Comparison of ENCODE assay signal across 8 cellular contexts in the genomic region with DNA sequence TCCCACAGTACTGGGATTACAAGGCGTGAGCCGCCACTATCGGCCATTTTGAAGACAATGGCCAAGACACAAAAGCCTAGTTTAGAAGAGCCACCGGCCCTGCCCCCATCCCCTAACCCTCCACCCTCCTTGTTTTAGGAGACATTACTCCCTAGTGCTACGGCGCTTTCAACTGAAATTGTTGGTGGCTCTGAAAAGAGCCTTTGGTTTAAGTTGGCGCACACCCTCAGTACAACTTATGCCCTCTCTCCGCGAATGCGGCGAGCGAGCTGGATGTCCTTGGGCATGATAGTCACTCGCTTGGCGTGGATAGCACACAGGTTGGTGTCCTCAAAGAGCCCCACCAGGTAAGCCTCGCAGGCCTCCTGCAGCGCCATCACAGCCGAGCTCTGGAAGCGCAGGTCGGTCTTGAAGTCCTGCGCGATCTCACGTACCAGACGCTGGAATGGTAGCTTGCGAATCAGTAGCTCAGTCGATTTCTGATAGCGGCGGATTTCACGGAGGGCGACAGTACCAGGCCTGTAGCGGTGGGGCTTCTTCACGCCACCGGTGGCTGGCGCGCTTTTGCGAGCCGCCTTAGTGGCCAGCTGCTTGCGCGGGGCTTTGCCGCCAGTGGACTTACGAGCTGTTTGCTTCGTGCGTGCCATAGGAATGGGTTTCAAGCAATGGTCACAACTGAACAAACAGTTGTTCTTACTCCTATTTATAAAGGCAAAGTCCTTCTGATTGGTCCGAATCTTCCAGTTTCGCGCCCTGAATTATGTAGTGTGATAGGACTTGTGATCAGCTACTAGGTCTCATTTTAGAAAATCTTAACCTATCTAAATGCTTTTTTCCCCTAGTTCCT.
DNase-seq lines count a peak whose midpoint lies in the region; ATAC-seq and TF ChIP-seq lines count a peak whose summit lies in the region.

No MANE protein-coding gene starts in this region.

- no peak overlapping the region; the same call in 1 of the 2 replicates for H2AFZ ChIP-seq in Loucy (ENCODE audit: low read length)

- no peaks in the 10 kb centered on the region for H3K9me3 Mint-ChIP-seq in activated naive CD4-positive, alpha-beta T cell treated with anti-CD3 and anti-CD28 coated beads, Interleukin-2, amount 50 U/mL, for 24 hours

- WGBS in heart right ventricle, 2 donors: 0 to 1% methylated on average over 45 of the region's 45 CpGs

- no peaks in the 10 kb centered on the region for H3K9me3 ChIP-seq in Loucy (ENCODE audit: insufficient read depth, low read depth, low read length)
- H3K9me3 ChIP-seq in SK-N-MC (ENCODE audit: low read depth, low read length): no peaks in the 10 kb centered on the region
- H3K9me3 ChIP-seq in heart right ventricle: no peaks in the 10 kb centered on the region

- H3K9ac ChIP-seq in Loucy (ENCODE audit: low read depth, low read length, poor library complexity, severe bottlenecking): peak overlapping the region; percentile 99
- H3K9ac ChIP-seq in SK-N-MC (ENCODE audit: insufficient read length): peak overlapping the region; percentile 76

- peak overlapping the region; percentile 87 for H3K27ac ChIP-seq in SK-N-MC
- H3K27ac ChIP-seq in heart right ventricle: peak overlapping the region in 7 of 10 donors; percentile 13 to 78 (median 51)

- H3K4me1 ChIP-seq in Loucy (ENCODE audit: insufficient read depth, low read length, poor library complexity, severe bottlenecking) (peaks cover 36% of the 10 kb centered on the region), heart right ventricle (peaks cover 0 to 41% (median 4%) of the 10 kb centered on the region in 9 donors)

- DNase-seq in DMS53 (lab: John Stamatoyannopoulos, UW): peak; percentile 96
- no peak for DNase-seq in SK-N-MC (ENCODE audit: low read depth, low spot score)
- peak; percentile 29 to 39 for DNase-seq in heart right ventricle
- peak; percentile 85 for DNase-seq in renal cortical epithelial cell (ENCODE audit: low read depth)
- DNase-seq in NCI-H1930 (lab: John Stamatoyannopoulos, UW): no peak

- no peaks in the 10 kb centered on the region for H3K36me3 Mint-ChIP-seq in activated naive CD4-positive, alpha-beta T cell treated with anti-CD3 and anti-CD28 coated beads, Interleukin-2, amount 50 U/mL, for 24 hours

- H3F3A ChIP-seq in Loucy (ENCODE audit: low read depth): peaks cover 7% of the 10 kb centered on the region; the same call in 1 of the 2 replicates

- H3K4me3 ChIP-seq in Loucy (ENCODE audit: low read length, poor library complexity, severe bottlenecking) (peak overlapping the region; percentile 85), SK-N-MC (peak overlapping the region; percentile 78), heart right ventricle (peak overlapping the region; percentile 8 to 62 (median 46))

- no peaks in the 10 kb centered on the region for H3K9me2 ChIP-seq in Loucy (replicated peaks; ENCODE audit: low read depth, low read length)

- peak; percentile 51 for TF ChIP-seq CTCF in Loucy (conservative IDR thresholded peaks at IDR 0.05; ENCODE audit: low read length)
- TF ChIP-seq CTCF in heart right ventricle (IDR thresholded peaks at IDR 0.05): peak in 3 of 9 donors; percentile 14 to 29 (median 22)

- H3K79me2 ChIP-seq in Loucy (ENCODE audit: insufficient read depth, low read length): peaks cover 23% of the 10 kb centered on the region

- peak overlapping the region; percentile 91 for H3K27ac Mint-ChIP-seq in activated naive CD4-positive, alpha-beta T cell treated with anti-CD3 and anti-CD28 coated beads, Interleukin-2, amount 50 U/mL, for 24 hours

- H3K27me3 Mint-ChIP-seq in activated naive CD4-positive, alpha-beta T cell treated with anti-CD3 and anti-CD28 coated beads, Interleukin-2, amount 50 U/mL, for 24 hours: no peaks in the 10 kb centered on the region

- H3K4me2 ChIP-seq in Loucy (ENCODE audit: low read depth, low read length, poor library complexity, severe bottlenecking): peak overlapping the region; percentile 95

- ATAC-seq in GM21576 (IDR thresholded peaks at IDR 0.05; ENCODE audit: unreplicated experiment) (peak; percentile 31), heart right ventricle (peak; percentile 34 to 77 (median 66))

- intact Hi-C loops in heart right ventricle (cut with DNase I): loop anchor here in 1 of 10 donors (1.0 to 2.0 kb wide), 2 partner anchors 10 to 21 kb away; a partner anchor contains a TSS

- peak overlapping the region; percentile 95 for H3K4me3 Mint-ChIP-seq in activated naive CD4-positive, alpha-beta T cell treated with anti-CD3 and anti-CD28 coated beads, Interleukin-2, amount 50 U/mL, for 24 hours

- peaks cover 12% of the 10 kb centered on the region for H4K20me1 ChIP-seq in Loucy (ENCODE audit: insufficient read depth, low read length, poor library complexity, severe bottlenecking)

- peaks cover 37% of the 10 kb centered on the region for H3K4me1 Mint-ChIP-seq in activated naive CD4-positive, alpha-beta T cell treated with anti-CD3 and anti-CD28 coated beads, Interleukin-2, amount 50 U/mL, for 24 hours

- H3K36me3 ChIP-seq in Loucy (ENCODE audit: insufficient read depth, low read length) (no peaks in the 10 kb centered on the region), SK-N-MC (ENCODE audit: insufficient read depth, low read length) (no peaks in the 10 kb centered on the region), heart right ventricle (no peaks in the 10 kb centered on the region)

- H3K27me3 ChIP-seq in Loucy (ENCODE audit: insufficient read depth, low read length, poor library complexity, severe bottlenecking) (no peaks in the 10 kb centered on the region), heart right ventricle (peaks cover 0 to 99% (median 71%) of the 10 kb centered on the region in 7 donors)

Comparison
In these comparisons a context has a peak if more than half of its experiments do, and no peak if none do; other contexts are left out.
1. DNase-seq: peak in DMS53 (single experiment), heart right ventricle (2 of 2) and renal cortical epithelial cell (single experiment); none in SK-N-MC (single experiment) and NCI-H1930 (0 of 2).
2. Peak in every context shown above with its lines, with median percentiles within 50 percentile points of each other: H3K4me3 ChIP-seq.